Comparison of ENCODE assay signal across 7 cellular contexts in the genomic region with DNA sequence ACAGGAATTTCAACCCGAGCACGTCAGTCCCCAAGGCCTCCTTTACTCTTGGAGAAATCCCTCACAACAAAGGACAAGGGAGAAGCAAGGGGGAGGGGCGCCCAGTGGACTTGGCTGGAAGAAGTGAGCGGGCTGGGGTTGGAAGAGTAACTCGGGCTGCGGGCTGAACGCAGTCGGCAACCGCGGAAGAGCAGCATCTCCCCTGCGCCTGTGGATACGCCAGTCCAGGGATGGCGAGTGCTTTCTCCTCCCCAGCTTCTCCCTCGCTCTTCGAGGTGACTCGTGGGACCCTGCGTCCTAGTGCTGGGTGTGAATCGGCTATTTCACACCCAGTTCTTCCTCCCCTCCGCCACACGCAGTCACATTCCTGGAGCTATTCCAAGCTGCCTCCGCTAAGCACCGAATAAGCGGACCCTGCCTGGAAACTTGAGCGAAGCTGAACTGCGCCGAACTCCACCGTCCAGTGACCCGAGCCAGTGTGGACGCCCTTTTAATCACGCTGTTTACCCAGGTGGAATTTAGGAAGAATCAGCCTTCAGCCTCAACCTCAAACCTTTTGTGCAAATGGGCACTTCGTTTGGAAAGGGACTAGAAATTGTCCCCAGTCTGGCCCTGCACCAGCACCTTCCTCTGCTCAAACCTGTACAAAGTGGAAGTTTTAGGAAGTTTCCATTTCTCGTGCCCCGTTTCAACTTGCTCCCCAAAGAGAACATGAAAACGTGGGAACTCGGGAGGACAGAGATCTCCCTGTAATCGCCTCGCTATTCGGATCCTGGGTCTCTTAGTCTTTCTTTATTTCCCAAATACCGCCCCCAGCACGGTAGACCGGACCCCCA.
DNase-seq lines count a peak whose midpoint lies in the region; ATAC-seq and TF ChIP-seq lines count a peak whose summit lies in the region.

No MANE protein-coding gene starts in this region.

- WGBS in H9 (ENCODE audit: extremely low coverage, insufficient read length, low lambda C conversion rate) = no CpG with 5 or more reads among the region's 41 CpGs

- H3K18ac ChIP-seq in H9 (ENCODE audit: insufficient read length, low read depth, low read length) = peak overlapping the region; percentile 83

- peak overlapping the region; percentile 74 for H3K4me3 ChIP-seq in SU-DHL-6 (ENCODE audit: insufficient read depth, low read length, poor library complexity, severe bottlenecking)

- H3K27ac ChIP-seq in H9 (ENCODE audit: insufficient read length, low read depth, low read length) = no peak overlapping the region
- no peak overlapping the region for H3K27ac ChIP-seq in SU-DHL-6 (ENCODE audit: low read depth, low read length)

- no peak overlapping the region for H3K23ac ChIP-seq in H9 (ENCODE audit: insufficient read length, low read depth, low read length)

- no peak overlapping the region for H3K4ac ChIP-seq in H9 (ENCODE audit: low read depth, low read length)

- intact Hi-C loops in natural killer cell (cut with micrococcal nuclease) = no loop called here

- H2BK15ac ChIP-seq in H9 (ENCODE audit: low read depth, low read length) = no peak overlapping the region

- H3K56ac ChIP-seq in H9 (ENCODE audit: insufficient read length, low read depth, low read length) = no peak overlapping the region

- H4K5ac ChIP-seq in H9 (ENCODE audit: insufficient read length, low read depth, low read length) = peak overlapping the region; percentile 6

- peaks cover 2% of the 10 kb centered on the region; the same call in 1 of the 2 replicates for H3K4me1 ChIP-seq in H9 (ENCODE audit: insufficient read depth, low read length)

- H3K4me2 ChIP-seq in H9 (ENCODE audit: insufficient read depth, insufficient read length, low read length) (peak overlapping the region; percentile 99), SU-DHL-6 (ENCODE audit: low read depth, low read length, poor library complexity, severe bottlenecking) (peak overlapping the region; percentile 72)

- no peak overlapping the region for H2BK120ac ChIP-seq in H9 (ENCODE audit: low read depth, low read length, poor library complexity, severe bottlenecking)

- no peak overlapping the region for H2BK12ac ChIP-seq in H9 (ENCODE audit: insufficient read length, low read depth, low read length)

- H3K79me2 ChIP-seq in H9 (ENCODE audit: insufficient read depth, low read length) (no peaks in the 10 kb centered on the region), SU-DHL-6 (ENCODE audit: insufficient read depth, low read length) (no peaks in the 10 kb centered on the region)

- H4K91ac ChIP-seq in H9 (ENCODE audit: insufficient read length, low read depth, low read length) = no peak overlapping the region

- TF ChIP-seq CTCF in H9 (conservative IDR thresholded peaks at IDR 0.05) (no peak), SU-DHL-6 (IDR thresholded peaks at IDR 0.05; ENCODE audit: insufficient read depth, low read length, poor library complexity, severe bottlenecking) (no peak), natural killer cell (IDR thresholded peaks at IDR 0.05) (no peak)

- H3K27me3 Mint-ChIP-seq in H9 (ENCODE audit: low read depth) (peaks cover 35% of the 10 kb centered on the region), natural killer cell (ENCODE audit: low read depth in 2 of 2) (peaks cover 12 to 20% of the 10 kb centered on the region in 2 donors)

- peaks cover 14% of the 10 kb centered on the region for H3K23me2 ChIP-seq in H9 (ENCODE audit: insufficient read length, low read depth, low read length, poor library complexity, severe bottlenecking)

- H3K79me1 ChIP-seq in H9 (ENCODE audit: insufficient read depth, low read depth, low read length, poor library complexity, severe bottlenecking) = no peaks in the 10 kb centered on the region

- H3K9me3 ChIP-seq in H9 (ENCODE audit: control insufficient read depth, low read depth, low read length) (no peaks in the 10 kb centered on the region), SU-DHL-6 (ENCODE audit: insufficient read depth, low read length) (no peaks in the 10 kb centered on the region)

- H4K20me1 ChIP-seq in H9 (ENCODE audit: control insufficient read depth, insufficient read depth, insufficient read length) = no peaks in the 10 kb centered on the region
- H4K20me1 ChIP-seq in SU-DHL-6 (ENCODE audit: low read depth, low read length) = no peaks in the 10 kb centered on the region

- H3K9me2 ChIP-seq in SU-DHL-6 (replicated peaks; ENCODE audit: insufficient read depth, low read length) = no peaks in the 10 kb centered on the region

- H3K36me3 Mint-ChIP-seq in H9 (ENCODE audit: insufficient read depth in 1 of 3, low read depth in 3 of 3) = no peaks in the 10 kb centered on the region
- no peaks in the 10 kb centered on the region for H3K36me3 Mint-ChIP-seq in natural killer cell

- no peak overlapping the region for H2BK20ac ChIP-seq in H9 (ENCODE audit: low read depth, low read length, poor library complexity, severe bottlenecking)

- no peak overlapping the region for H4K8ac ChIP-seq in H9 (replicated peaks; ENCODE audit: insufficient read length, low read depth, low read length)

- H2AFZ ChIP-seq in H9 (ENCODE audit: low read length) (peak overlapping the region; percentile 86), SU-DHL-6 (ENCODE audit: low read depth, low read length, severe bottlenecking) (peak overlapping the region; percentile 82)

- ATAC-seq in natural killer cell (no peak), HG02798 (IDR thresholded peaks at IDR 0.05; ENCODE audit: poor library complexity, unreplicated experiment) (no peak), GM18907 (IDR thresholded peaks at IDR 0.05; ENCODE audit: unreplicated experiment) (no peak)

- H3K27ac Mint-ChIP-seq in H9 (no peak overlapping the region; a peak in 1 of 7 replicates), natural killer cell (no peak overlapping the region)

- H3K14ac ChIP-seq in H9 (ENCODE audit: insufficient read depth, low read length) = peak overlapping the region; percentile 96

- H3K4me3 Mint-ChIP-seq in H9 (peak overlapping the region; percentile 77 to 92), natural killer cell (no peak overlapping the region)

- no peak overlapping the region for H2BK5ac ChIP-seq in H9 (ENCODE audit: insufficient read length, low read length)

- H3K9ac ChIP-seq in H9 (ENCODE audit: extremely low read depth, insufficient read length, low read length) (peak overlapping the region; percentile 66), SU-DHL-6 (ENCODE audit: low read length) (peak overlapping the region; percentile 65)

- DNase-seq in H9 = peak; percentile 90
- DNase-seq in glomerular visceral epithelial cell (ENCODE audit: extremely low spot score) = peak; percentile 48
- peak; percentile 54 for DNase-seq in occipital lobe (lab: John Stamatoyannopoulos, UW)
- no peak for DNase-seq in natural killer cell

- H3K36me3 ChIP-seq in SU-DHL-6 (ENCODE audit: low read length) = no peaks in the 10 kb centered on the region

- peaks cover 36 to 44% of the 10 kb centered on the region in 2 experiments for H3K4me1 Mint-ChIP-seq in H9
- peaks cover 0 to 5% of the 10 kb centered on the region in 2 donors for H3K4me1 Mint-ChIP-seq in natural killer cell

- H2AK5ac ChIP-seq in H9 (ENCODE audit: insufficient read length, low read length) = no peak overlapping the region

- H3K27me3 ChIP-seq in H9 (ENCODE audit: insufficient read depth, low read length) = no peaks in the 10 kb centered on the region; the same call in 1 of the 2 replicates
- no peaks in the 10 kb centered on the region for H3K27me3 ChIP-seq in SU-DHL-6 (ENCODE audit: low read length)

- no peaks in the 10 kb centered on the region for H3F3A ChIP-seq in SU-DHL-6 (ENCODE audit: insufficient read depth)

- H3T11ph ChIP-seq in H9 (ENCODE audit: low read length) = no peak overlapping the region

- H3K9me3 Mint-ChIP-seq in H9 (no peaks in the 10 kb centered on the region), natural killer cell (peaks cover 2 to 8% of the 10 kb centered on the region in 2 donors)
